Comparison of ENCODE assay signal across 16 cellular contexts in the genomic region with DNA sequence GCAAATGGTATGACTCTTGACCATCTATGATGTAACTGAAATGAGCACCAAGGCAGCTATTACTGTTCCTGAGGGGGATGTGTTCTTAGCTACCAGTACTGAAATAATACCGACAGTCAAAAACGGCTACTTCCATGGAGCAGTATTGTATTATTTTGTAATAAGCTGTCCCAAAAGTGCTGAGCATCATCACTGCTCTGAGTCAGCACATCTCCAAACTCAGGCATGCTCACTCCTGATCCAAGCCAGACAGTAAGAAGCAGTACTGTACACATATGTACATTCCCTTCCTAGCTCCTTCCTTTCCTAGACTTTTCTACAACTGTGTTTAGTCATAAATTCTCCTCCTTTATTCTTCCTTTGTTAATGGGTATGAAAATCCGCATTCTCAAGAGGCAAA. TPM values are rescaled to one million over a fixed set of nuclear protein-coding genes. Genes with fewer than 3 reads are reported as not detected.
DNase-seq lines count a peak whose midpoint lies in the region; TF ChIP-seq lines count a peak whose summit lies in the region.
"Had no signal": no experiment of that assay in that cellular context is flagged by ENCODE, and none has a peak within 500 bp of the region (broad histone marks: within the 10 kb centered on the region; RNA-seq: fewer than 3 reads in every experiment).

No MANE protein-coding gene starts in this region.

- H3K36me3 Mint-ChIP-seq in CD14-positive monocyte (peaks cover 14 to 33% of the 10 kb centered on the region in 2 donors), neural crest cell (ENCODE audit: low read depth) (no peaks in the 10 kb centered on the region), progenitor cell of endocrine pancreas (ENCODE audit: insufficient read depth) (peaks cover 3% of the 10 kb centered on the region)

- TF ChIP-seq POLR2A in erythroblast (IDR thresholded peaks at IDR 0.05; ENCODE audit: low read length): no peak

- no peak for TF ChIP-seq CTCF in CD14-positive monocyte (IDR thresholded peaks at IDR 0.05)
- TF ChIP-seq CTCF in neural crest cell (conservative IDR thresholded peaks at IDR 0.05): no peak
- no peak for TF ChIP-seq CTCF in progenitor cell of endocrine pancreas (IDR thresholded peaks at IDR 0.05; ENCODE audit: unreplicated experiment)

- H3K9me3 Mint-ChIP-seq in CD14-positive monocyte (no peaks in the 10 kb centered on the region), neural crest cell (no peaks in the 10 kb centered on the region), progenitor cell of endocrine pancreas (ENCODE audit: low read depth) (no peaks in the 10 kb centered on the region)
- H3K9me3 Mint-ChIP-seq: activated naive CD4-positive, alpha-beta T cell treated with anti-CD3 and anti-CD28 coated beads, Interleukin-2, amount 50 U/mL, for 72 hours had no signal

- H3K36me3 ChIP-seq in SK-N-MC (ENCODE audit: insufficient read depth, low read length): no peaks in the 10 kb centered on the region

- H3K9ac ChIP-seq in SK-N-MC (ENCODE audit: insufficient read length): peak overlapping the region; percentile 48

- no peaks in the 10 kb centered on the region for H3K27me3 Mint-ChIP-seq in CD14-positive monocyte (ENCODE audit: low read depth in 3 of 3)
- H3K27me3 Mint-ChIP-seq in neural crest cell (ENCODE audit: low read depth): no peaks in the 10 kb centered on the region
- H3K27me3 Mint-ChIP-seq in progenitor cell of endocrine pancreas: no peaks in the 10 kb centered on the region

- intact Hi-C loops in CD14-positive monocyte (cut with micrococcal nuclease): loop anchor here in 1 of 2 donors (5.0 kb wide), 4 partner anchors 36 to 239 kb away; partner anchors contain the start of genes ARG2 and RDH12

- DNase-seq in CD14-positive monocyte (ENCODE audit: low spot score): no peak
- DNase-seq in SK-N-MC (ENCODE audit: low read depth, low spot score): no peak
- peak; percentile 24 to 66 for DNase-seq in erythroblast (lab: John Stamatoyannopoulos, UW)
- no peak for DNase-seq in neural crest cell (ENCODE audit: low read depth, low spot score)
- DNase-seq in NCI-H2107 treated with DMSO at 0.1 percent for 48 hours (lab: John Stamatoyannopoulos, UW; ENCODE audit: unreplicated experiment): no peak
- DNase-seq in progenitor cell of endocrine pancreas (ENCODE audit: low spot score, unreplicated experiment): no peak
- DNase-seq in activated CD4-positive, alpha-beta T cell treated with anti-CD3 and anti-CD28 coated beads, Interleukin-2, amount 50 U/mL, for 4 hours: no peak
- no peak for DNase-seq in DMS114 treated with DMSO at 0.1 percent for 48 hours (lab: John Stamatoyannopoulos, UW; ENCODE audit: unreplicated experiment)
- DNase-seq: dermis blood vessel endothelial cell, GF-D8, H7, NCI-H2029 treated with DMSO at 0.1 percent for 48 hours, SHP77 treated with DMSO at 0.1 percent for 48 hours had no signal

- H3K4me3 ChIP-seq in SK-N-MC: no peak overlapping the region

- peak overlapping the region; percentile 64 for H3K27ac ChIP-seq in SK-N-MC

- H3K4me3 Mint-ChIP-seq in CD14-positive monocyte (no peak overlapping the region), neural crest cell (no peak overlapping the region), progenitor cell of endocrine pancreas (ENCODE audit: low read depth) (no peak overlapping the region)

- H3K27ac Mint-ChIP-seq in CD14-positive monocyte (peak overlapping the region in 4 of 7 donors; percentile 19 to 84 (median 61)), neural crest cell (ENCODE audit: unreplicated experiment) (peak overlapping the region; percentile 73), progenitor cell of endocrine pancreas (no peak overlapping the region)

- H3K4me1 Mint-ChIP-seq in CD14-positive monocyte (peaks cover 33% of the 10 kb centered on the region), neural crest cell (peaks cover 14% of the 10 kb centered on the region), progenitor cell of endocrine pancreas (ENCODE audit: low read depth) (peaks cover 2% of the 10 kb centered on the region)

- no peaks in the 10 kb centered on the region for H3K9me3 ChIP-seq in SK-N-MC (ENCODE audit: low read depth, low read length)

RNA-seq across cellular contexts. Expression of gene VTI1B, which starts 8.5 kb away (rescaled TPM):
- 10 to 100 TPM; 84.5 to 84.7 TPM for polyA plus RNA-seq in CD14-positive monocyte
- total RNA-seq in neural crest cell (103 and 112 TPM in 2 replicates), progenitor cell of endocrine pancreas (88.5 and 99.0 TPM in 2 replicates)

RNA-seq across cellular contexts. Expression of gene RDH11, which starts 29.7 kb away (rescaled TPM):
- polyA plus RNA-seq in CD14-positive monocyte: 10 to 100 TPM; 64.9 to 70.7 TPM
- total RNA-seq in neural crest cell (78.4 and 79.9 TPM in 2 replicates), progenitor cell of endocrine pancreas (99.9 and 103 TPM in 2 replicates)

RNA-seq across cellular contexts. Expression of gene RDH12, which starts 35.8 kb away (rescaled TPM):
- not detected for polyA plus RNA-seq in CD14-positive monocyte
- total RNA-seq in neural crest cell (not detected in 2 replicates), progenitor cell of endocrine pancreas (1.7 and 2.4 TPM in 2 replicates)
- total RNA-seq: activated naive CD4-positive, alpha-beta T cell treated with anti-CD3 and anti-CD28 coated beads, Interleukin-2, amount 50 U/mL, for 72 hours; dermis blood vessel endothelial cell; kidney epithelial cell; renal cortical epithelial cell had no signal

RNA-seq across cellular contexts. Expression of gene ARG2, which starts 46.2 kb away (rescaled TPM):
- under 1 TPM; 0.33 to 0.46 TPM for polyA plus RNA-seq in CD14-positive monocyte
- 19.1 and 22.2 TPM in 2 replicates for total RNA-seq in neural crest cell
- total RNA-seq in progenitor cell of endocrine pancreas: 25.1 and 30.1 TPM in 2 replicates

Comparison
In these comparisons a context has a peak if more than half of its experiments do, and no peak if none do; other contexts are left out.
1. DNase-seq: peak in erythroblast (2 of 2); none in CD14-positive monocyte (single experiment), SK-N-MC (single experiment), neural crest cell (single experiment), NCI-H2107 treated with DMSO at 0.1 percent for 48 hours (single experiment), progenitor cell of endocrine pancreas (single experiment), activated CD4-positive, alpha-beta T cell treated with anti-CD3 and anti-CD28 coated beads, Interleukin-2, amount 50 U/mL, for 4 hours (0 of 2) and DMS114 treated with DMSO at 0.1 percent for 48 hours (single experiment).